In genomic region chr6:25586927-25587326, GRCh38 we compare ENCODE assay signal across 1 cellular context.
TF ChIP-seq lines count a peak whose summit lies in the region.

No MANE protein-coding gene starts in this region.

TF ChIP-seq in K562, 482 proteins besides CTCF, POLR2A, EP300 and RAD21 (continued from another document):
- TF ChIP-seq GTF3C2 (IDR thresholded peaks at IDR 0.05; ENCODE audit: borderline replicate concordance, extremely low read depth, insufficient read length), result no peak
- no peak for TF ChIP-seq RBM14 (IDR thresholded peaks at IDR 0.05; ENCODE audit: borderline replicate concordance, insufficient read depth, low read depth, low read length)
- no peak for TF ChIP-seq EHMT2 (IDR thresholded peaks at IDR 0.05)
- no peak for TF ChIP-seq CTBP1 (IDR thresholded peaks at IDR 0.05; ENCODE audit: borderline replicate concordance)
- TF ChIP-seq PCBP2 (IDR thresholded peaks at IDR 0.05; ENCODE audit: low read depth, low read length, poor library complexity, severe bottlenecking), result peak; percentile 76
- TF ChIP-seq PCBP1 (IDR thresholded peaks at IDR 0.05; ENCODE audit: low read depth, low read length, poor library complexity, severe bottlenecking), result peak; percentile 34
- no peak for TF ChIP-seq NFRKB (IDR thresholded peaks at IDR 0.05; ENCODE audit: low read depth)
- TF ChIP-seq ZNF76 (CRISPR knock-in tag; IDR thresholded peaks at IDR 0.05; ENCODE audit: borderline replicate concordance), result no peak
- no peak for TF ChIP-seq PRDM10 (IDR thresholded peaks at IDR 0.05; ENCODE audit: partially characterized antibody)
- TF ChIP-seq U2AF1 (optimal IDR thresholded peaks at IDR 0.05; ENCODE audit: low read depth, low read length), result no peak
- no peak for TF ChIP-seq TAF1 (IDR thresholded peaks at IDR 0.05; ENCODE audit: control insufficient read depth, extremely low read depth, insufficient read depth, low read length, severe bottlenecking)
- TF ChIP-seq NCOR1 (IDR thresholded peaks at IDR 0.05), result no peak
- no peak for TF ChIP-seq CGGBP1 (CRISPR knock-in tag; IDR thresholded peaks at IDR 0.05)
- TF ChIP-seq NR1H2 (CRISPR knock-in tag; IDR thresholded peaks at IDR 0.05), result no peak
